Comparison of ENCODE assay signal across 13 cellular contexts in genomic region chr15:65666257-65666656, GRCh38. TPM values are rescaled to one million over a fixed set of nuclear protein-coding genes. Genes with fewer than 3 reads are reported as not detected.
A peak's percentile ranks its signal among the peaks of the same experiment; 100 is the strongest.
DNase-seq lines count a peak whose midpoint lies in the region; ATAC-seq and TF ChIP-seq lines count a peak whose summit lies in the region.
"Had no signal": no experiment of that assay in that cellular context is flagged by ENCODE, and none has a peak within 500 bp of the region (broad histone marks: within the 10 kb centered on the region; RNA-seq: fewer than 3 reads in every experiment).

No MANE protein-coding gene starts in this region.

- intact Hi-C loops in spleen (cut with DNase I; ENCODE audit: low total_unique reads) (no loop called here), OCI-LY7 (cut with micrococcal nuclease; ENCODE audit: unreplicated experiment) (no loop called here)

- in situ Hi-C loops in GM23248 (cut with MboI) (no loop called here), brain microvascular endothelial cell (cut with HindIII; ENCODE audit: low pct_ligation_motif_present, low sequenced_read_pairs) (no loop called here), GM13976 (cut with MboI; ENCODE audit: low sequenced_read_pairs, unreplicated experiment) (no loop called here)

- no peak overlapping the region for H3K4me3 ChIP-seq in GM23248
- no peak overlapping the region for H3K4me3 ChIP-seq in brain microvascular endothelial cell (ENCODE audit: low read depth, low read length)
- H3K4me3 ChIP-seq in spleen = no peak overlapping the region
- no peak overlapping the region for H3K4me3 ChIP-seq in OCI-LY7 (ENCODE audit: low read depth, low read length, poor library complexity, severe bottlenecking)
- H3K4me3 ChIP-seq: BLaER1 had no signal

- CTCF ChIA-PET in OCI-LY7 (lab: Charles Lee; ENCODE audit: unreplicated experiment) = no interaction called here

- H3K27me3 ChIP-seq in GM23248 (replicated peaks; ENCODE audit: insufficient read depth) (no peaks in the 10 kb centered on the region), brain microvascular endothelial cell (replicated peaks) (no peaks in the 10 kb centered on the region), spleen (replicated peaks in 1 of 7) (no peaks in the 10 kb centered on the region)
- H3K27me3 ChIP-seq: BLaER1 had no signal

- H3K79me2 ChIP-seq in GM23248 (ENCODE audit: insufficient read depth) = no peaks in the 10 kb centered on the region
- H3K79me2 ChIP-seq in OCI-LY7 (ENCODE audit: insufficient read depth, low read depth, low read length) = no peaks in the 10 kb centered on the region

- no peak overlapping the region for H3K4me2 ChIP-seq in GM23248 (ENCODE audit: unreplicated experiment)
- no peak overlapping the region for H3K4me2 ChIP-seq in OCI-LY7 (ENCODE audit: low read length)
- H3K4me2 ChIP-seq: BLaER1 had no signal

- H3K4me1 ChIP-seq in GM23248 (ENCODE audit: insufficient read depth) (no peaks in the 10 kb centered on the region), spleen (no peaks in the 10 kb centered on the region), OCI-LY7 (ENCODE audit: insufficient read depth, low read length, poor library complexity, severe bottlenecking) (peaks cover 41% of the 10 kb centered on the region)

- H4K20me1 ChIP-seq in GM23248 (ENCODE audit: insufficient read depth) (no peaks in the 10 kb centered on the region), OCI-LY7 (ENCODE audit: insufficient read depth, low read length) (no peaks in the 10 kb centered on the region)
- H4K20me1 ChIP-seq: BLaER1 had no signal

- TF ChIP-seq CTCF in brain microvascular endothelial cell (IDR thresholded peaks at IDR 0.05; ENCODE audit: low read depth, low read length, missing control alignments) (no peak), GM13976 (IDR thresholded peaks at IDR 0.05; ENCODE audit: borderline replicate concordance, control extremely low read depth, extremely low read depth, insufficient read depth, missing control alignments) (no peak), spleen (IDR thresholded peaks at IDR 0.05 in 8 of 11, conservative IDR thresholded peaks at IDR 0.05 in 3 of 11) (no peak), OCI-LY7 (conservative IDR thresholded peaks at IDR 0.05; ENCODE audit: low read length) (no peak)

- H3K36me3 ChIP-seq in GM23248 (ENCODE audit: low read depth) (peaks cover 24% of the 10 kb centered on the region), brain microvascular endothelial cell (replicated peaks) (peaks cover 17% of the 10 kb centered on the region), spleen (peaks cover 3 to 100% (median 84%) of the 10 kb centered on the region in 6 donors), OCI-LY7 (ENCODE audit: insufficient read depth, low read length) (peaks cover 90% of the 10 kb centered on the region)

- TF ChIP-seq POLR2A in spleen (IDR thresholded peaks at IDR 0.05) = no peak

- H3K9ac ChIP-seq in GM23248 = peak overlapping the region; percentile 53
- H3K9ac ChIP-seq: BLaER1 had no signal

- peak overlapping the region; percentile 60 for H3K27ac ChIP-seq in GM23248
- H3K27ac ChIP-seq in brain microvascular endothelial cell = no peak overlapping the region
- H3K27ac ChIP-seq in spleen = no peak overlapping the region
- no peak overlapping the region for H3K27ac ChIP-seq in OCI-LY7 (ENCODE audit: low read depth, low read length, poor library complexity, severe bottlenecking)
- H3K27ac ChIP-seq: BLaER1 had no signal

- BruUV-seq in OCI-LY7 (replicated peaks; lab: Mats Ljungman, UMichigan) = no TSS peak

- H2AFZ ChIP-seq in GM23248 = no peak overlapping the region
- no peak overlapping the region for H2AFZ ChIP-seq in OCI-LY7 (ENCODE audit: low read length)

- no peaks in the 10 kb centered on the region for H3K9me3 ChIP-seq in GM23248 (ENCODE audit: low read depth)
- H3K9me3 ChIP-seq in spleen = no peaks in the 10 kb centered on the region
- no peaks in the 10 kb centered on the region for H3K9me3 ChIP-seq in OCI-LY7 (ENCODE audit: low read length)
- H3K9me3 ChIP-seq: BLaER1 had no signal

- ATAC-seq in HG02759 (IDR thresholded peaks at IDR 0.05; ENCODE audit: unreplicated experiment) = no peak

- DNase-seq in A172 (ENCODE audit: low spot score) (peak; percentile 42), GM23248 (peak; percentile 63), brain microvascular endothelial cell (peak; percentile 40), hippocampal formation (lab: John Stamatoyannopoulos, UW) (peak; percentile 8 to 20), GM13976 (ENCODE audit: low spot score) (no peak), spleen (no peak), OCI-LY7 (ENCODE audit: low spot score) (no peak)
- DNase-seq: erythroblast, islet precursor cell, NCI-H446 treated with DMSO at 0.1 percent for 48 hours, RPMI8226 had no signal

- H3K9me2 ChIP-seq in GM23248 (ENCODE audit: insufficient read depth) = no peaks in the 10 kb centered on the region
- H3K9me2 ChIP-seq in OCI-LY7 (ENCODE audit: insufficient read depth, low read length) = no peaks in the 10 kb centered on the region

- 58 to 66% methylated on average over 3 of the region's 3 CpGs for WGBS in GM23248 (ENCODE audit: low coverage in 1 of 2, low lambda C conversion rate in 2 of 2, missing lambda C conversion rate in 2 of 2), 2 experiments
- 94 to 98% (median 96%) methylated on average over 3 of the region's 3 CpGs for WGBS in spleen, 5 donors

- no peaks in the 10 kb centered on the region for H3F3A ChIP-seq in GM23248 (ENCODE audit: insufficient read depth)

- POLR2A ChIA-PET in OCI-LY7 (lab: Charles Lee) = no interaction called here

RNA-seq across cellular contexts. Expression of gene SLC24A1, which starts 44.5 kb away (rescaled TPM):
- 4.2 and 7.2 TPM in 2 replicates for total RNA-seq in A172 (2014; rRNA removed; shearing (Covaris generic))
- 7.2 and 10.5 TPM in 2 replicates for total RNA-seq in GM23248 (2014; rRNA removed; shearing (Covaris generic))
- polyA plus RNA-seq in GM23248 (2016; fragmentation: Nextera tagmentation; extraction: Ambion mirVana) (2.1 and 4.9 TPM in 2 replicates), spleen (1 to 10 TPM; 1.7 to 4.1 (median 1.8) TPM)
- total RNA-seq in spleen (10 to 100 TPM in 3 of 7 donors, 1 to 10 TPM in 4; 7.7 to 19.0 (median 8.8) TPM), OCI-LY7 (2022) (21.0 and 21.6 TPM in 2 replicates)
- 4.1 and 4.8 TPM in 2 replicates for total RNA-seq in OCI-LY7 (2014; rRNA removed; shearing (Covaris generic))

RNA-seq across cellular contexts. Expression of gene INTS14, which starts 55.3 kb away (rescaled TPM):
- total RNA-seq in A172 (2014; rRNA removed; shearing (Covaris generic)) = 41.0 and 46.7 TPM in 2 replicates
- 23.1 and 41.4 TPM in 2 replicates for total RNA-seq in GM23248 (2014; rRNA removed; shearing (Covaris generic))
- polyA plus RNA-seq in GM23248 (2016; fragmentation: Nextera tagmentation; extraction: Ambion mirVana) (31.7 and 34.3 TPM in 2 replicates), spleen (10 to 100 TPM; 17.2 to 30.9 (median 28.0) TPM)
- total RNA-seq in spleen (10 to 100 TPM; 32.9 to 71.3 (median 44.9) TPM), OCI-LY7 (2022) (45.8 and 46.0 TPM in 2 replicates)
- total RNA-seq in OCI-LY7 (2014; rRNA removed; shearing (Covaris generic)) = 28.1 and 46.7 TPM in 2 replicates

Comparison
In these comparisons a context has a peak if more than half of its experiments do, and no peak if none do; other contexts are left out.
1. DNase-seq: peak in A172 (single experiment), GM23248 (single experiment), brain microvascular endothelial cell (single experiment) and hippocampal formation (2 of 2); none in GM13976 (single experiment), spleen (single experiment) and OCI-LY7 (single experiment).